8 cellular contexts compared by ENCODE assay signal in genomic region chr3:195522254-195523023, GRCh38. TPM values are rescaled to one million over a fixed set of nuclear protein-coding genes. Genes with fewer than 3 reads are reported as not detected.
DNase-seq lines count a peak whose midpoint lies in the region; ATAC-seq and TF ChIP-seq lines count a peak whose summit lies in the region.

No MANE protein-coding gene starts in this region.

- no peak for TF ChIP-seq POLR2A in ovary (IDR thresholded peaks at IDR 0.05)

- H3K4me1 ChIP-seq in RWPE2 (ENCODE audit: insufficient read depth, poor library complexity, severe bottlenecking) (no peaks in the 10 kb centered on the region), ovary (ENCODE audit: insufficient read depth) (no peaks in the 10 kb centered on the region)

- no peak for ATAC-seq in RWPE2 (ENCODE audit: low read depth)
- no peak for ATAC-seq in HG02763 (IDR thresholded peaks at IDR 0.05; ENCODE audit: unreplicated experiment)

- H3K27me3 ChIP-seq in RWPE2 (ENCODE audit: insufficient read depth, poor library complexity, severe bottlenecking), result no peaks in the 10 kb centered on the region
- no peaks in the 10 kb centered on the region for H3K27me3 ChIP-seq in ovary

- H3K27ac ChIP-seq in RWPE2 (ENCODE audit: poor library complexity, severe bottlenecking) (no peak overlapping the region), ovary (no peak overlapping the region)

- TF ChIP-seq EP300 in ovary (IDR thresholded peaks at IDR 0.05), result no peak

- H3K36me3 ChIP-seq in RWPE2 (ENCODE audit: low read depth) (peaks cover 23% of the 10 kb centered on the region), ovary (no peaks in the 10 kb centered on the region)

- peak; percentile 38 for DNase-seq in SIG-M5 treated with dmso at 0.1 percent for 504 hours (lab: John Stamatoyannopoulos, UW; ENCODE audit: unreplicated experiment)
- DNase-seq in SIG-M5 (lab: John Stamatoyannopoulos, UW), result no peak
- DNase-seq in Jurkat, Clone E6-1 (ENCODE audit: low read depth, low spot score), result peak; percentile 20
- DNase-seq in RWPE2 (ENCODE audit: low spot score), result no peak
- peak; percentile 30 for DNase-seq in epithelial cell of esophagus (ENCODE audit: low read depth)
- no peak for DNase-seq in ovary
- no peak for DNase-seq in mucosa of gallbladder (ENCODE audit: low spot score)

- intact Hi-C loops in ovary (cut with DNase I), result loop anchor here (2.0 to 10.0 kb wide), 5 partner anchors 68 to 838 kb away; partner anchors contain the start of genes XXYLT1 (in 4 of the 4), ACAP2 (in 1 of the 4) and FAM43A (in 1 of the 4)

- peak; percentile 83 for TF ChIP-seq CTCF in RWPE2 (IDR thresholded peaks at IDR 0.05; ENCODE audit: poor library complexity, severe bottlenecking)
- TF ChIP-seq CTCF in epithelial cell of esophagus (IDR thresholded peaks at IDR 0.05; ENCODE audit: insufficient read depth, low read depth, low read length, missing control alignments), result peak; percentile 37
- peak; percentile 48 to 85 (median 75) for TF ChIP-seq CTCF in ovary (IDR thresholded peaks at IDR 0.05)

- WGBS in ovary, 3 donors, result 55 to 62% (median 62%) methylated on average over 6 of the region's 6 CpGs

- H3K4me3 ChIP-seq in Jurkat, Clone E6-1 (ENCODE audit: low read length), result no peak overlapping the region
- H3K4me3 ChIP-seq in RWPE2 (ENCODE audit: severe bottlenecking) (no peak overlapping the region), epithelial cell of esophagus (ENCODE audit: low read length) (no peak overlapping the region), ovary (no peak overlapping the region)

- H3K9me3 ChIP-seq in RWPE2 (ENCODE audit: severe bottlenecking), result no peaks in the 10 kb centered on the region
- H3K9me3 ChIP-seq in ovary, result no peaks in the 10 kb centered on the region

RNA-seq across cellular contexts. Expression of gene PPP1R2, which starts 20.7 kb away (rescaled TPM):
- 44.6 TPM for polyA plus RNA-seq in Jurkat, Clone E6-1 (2012; ENCODE audit: insufficient read depth, insufficient read length)
- 10 to 100 TPM; 31.5 to 50.2 (median 40.6) TPM for total RNA-seq in ovary
- polyA plus RNA-seq in ovary, result 10 to 100 TPM; 22.5 to 47.3 TPM
- total RNA-seq in mucosa of gallbladder, result 68.1 TPM

Comparison
In these comparisons a context has a peak if more than half of its experiments do, and no peak if none do; other contexts are left out.
1. DNase-seq: peak in SIG-M5 treated with dmso at 0.1 percent for 504 hours (single experiment), Jurkat, Clone E6-1 (single experiment) and epithelial cell of esophagus (single experiment); none in SIG-M5 (single experiment), RWPE2 (single experiment), ovary (0 of 5) and mucosa of gallbladder (single experiment).
2. Peak in every context shown above with its lines, with median percentiles within 50 percentile points of each other: CTCF ChIP-seq.